In genomic region chr4:1357356-1358248, GRCh38 we compare ENCODE assay signal across 15 cellular contexts. TPM values are rescaled to one million over a fixed set of nuclear protein-coding genes. Genes with fewer than 3 reads are reported as not detected.
DNase-seq lines count a peak whose midpoint lies in the region; ATAC-seq and TF ChIP-seq lines count a peak whose summit lies in the region.
"Had no signal": no experiment of that assay in that cellular context is flagged by ENCODE, and none has a peak within 500 bp of the region (broad histone marks: within the 10 kb centered on the region; RNA-seq: fewer than 3 reads in every experiment).

No MANE protein-coding gene starts in this region.

- TF ChIP-seq CTCF in heart right ventricle (IDR thresholded peaks at IDR 0.05) (no peak), right atrium auricular region (IDR thresholded peaks at IDR 0.05) (no peak), Caco-2 (IDR thresholded peaks at IDR 0.05; ENCODE audit: insufficient read depth in 1 of 2, low read depth in 1 of 2, low read length in 1 of 2, severe bottlenecking in 1 of 2, unreplicated experiment in 1 of 2) (no peak)

- H3K36me3 Mint-ChIP-seq in stimulated activated naive B cell treated with anti-CD40 and anti-IgM and Interleukin-4, amounts not matched to agents 10 μg/mL and 1 μg/mL and 100 μg/mL, for 72 hours = peaks cover 20 to 24% of the 10 kb centered on the region in 2 donors
- peaks cover 14% of the 10 kb centered on the region for H3K36me3 Mint-ChIP-seq in Caco-2 (ENCODE audit: insufficient read depth, unreplicated experiment)

- ATAC-seq in heart right ventricle (peak; percentile 11 to 76 (median 34)), HG03280 (IDR thresholded peaks at IDR 0.05; ENCODE audit: unreplicated experiment) (no peak), HG03432 (IDR thresholded peaks at IDR 0.05; ENCODE audit: unreplicated experiment) (no peak)
- no peak for ATAC-seq in stimulated activated naive B cell treated with anti-CD40 and anti-IgM and Interleukin-4, amounts not matched to agents 10 μg/mL and 1 μg/mL and 100 μg/mL, for 72 hours (replicated peaks)

- H3K36me3 ChIP-seq in heart right ventricle (peaks cover 0 to 79% (median 8%) of the 10 kb centered on the region in 9 donors), right atrium auricular region (no peaks in the 10 kb centered on the region), Caco-2 (ENCODE audit: control insufficient read depth, insufficient read depth, low read length) (no peaks in the 10 kb centered on the region)
- H3K36me3 ChIP-seq: MG63 had no signal

- 90% methylated on average over 27 of the region's 27 CpGs for WGBS in heart right ventricle, 2 donors

- H3K27ac ChIP-seq in heart right ventricle (no peak overlapping the region), right atrium auricular region (no peak overlapping the region)

- H3K9me3 Mint-ChIP-seq in stimulated activated naive B cell treated with anti-CD40 and anti-IgM and Interleukin-4, amounts not matched to agents 10 μg/mL and 1 μg/mL and 100 μg/mL, for 72 hours = no peaks in the 10 kb centered on the region
- H3K9me3 Mint-ChIP-seq in Caco-2 (ENCODE audit: unreplicated experiment) = no peaks in the 10 kb centered on the region
- H3K9me3 Mint-ChIP-seq: CD4-positive, alpha-beta memory T cell had no signal

- H3K27me3 ChIP-seq in heart right ventricle = no peaks in the 10 kb centered on the region
- no peaks in the 10 kb centered on the region for H3K27me3 ChIP-seq in right atrium auricular region
- no peaks in the 10 kb centered on the region for H3K27me3 ChIP-seq in Caco-2 (replicated peaks; ENCODE audit: control insufficient read depth, insufficient read depth, low read length)
- H3K27me3 ChIP-seq: MG63 had no signal

- H3K4me3 ChIP-seq in heart right ventricle (no peak overlapping the region), right atrium auricular region (no peak overlapping the region), Caco-2 (ENCODE audit: low read depth, low read length) (no peak overlapping the region)
- H3K4me3 ChIP-seq: MG63 had no signal

- CTCF ChIA-PET in Caco-2 (lab: Charles Lee) = no interaction called here

- no TSS peak for BruUV-seq in Caco-2 (replicated peaks; lab: Mats Ljungman, UMichigan)

- H3K4me1 ChIP-seq in heart right ventricle (peaks cover 0 to 7% (median 0%) of the 10 kb centered on the region in 9 donors), right atrium auricular region (peaks cover 0 to 6% of the 10 kb centered on the region in 2 donors), Caco-2 (no peaks in the 10 kb centered on the region)

- no peaks in the 10 kb centered on the region for H3K27me3 Mint-ChIP-seq in stimulated activated naive B cell treated with anti-CD40 and anti-IgM and Interleukin-4, amounts not matched to agents 10 μg/mL and 1 μg/mL and 100 μg/mL, for 72 hours
- no peaks in the 10 kb centered on the region for H3K27me3 Mint-ChIP-seq in Caco-2 (ENCODE audit: insufficient read depth, unreplicated experiment)
- H3K27me3 Mint-ChIP-seq: CD4-positive, alpha-beta memory T cell had no signal

- H3K4me1 Mint-ChIP-seq in stimulated activated naive B cell treated with anti-CD40 and anti-IgM and Interleukin-4, amounts not matched to agents 10 μg/mL and 1 μg/mL and 100 μg/mL, for 72 hours = peaks cover 0 to 4% of the 10 kb centered on the region in 2 donors
- H3K4me1 Mint-ChIP-seq in Caco-2 (ENCODE audit: low read depth, unreplicated experiment) = no peaks in the 10 kb centered on the region

- H3K9me3 ChIP-seq in heart right ventricle (no peaks in the 10 kb centered on the region), right atrium auricular region (no peaks in the 10 kb centered on the region), Caco-2 (no peaks in the 10 kb centered on the region)
- H3K9me3 ChIP-seq: MG63 had no signal

- H3K27ac Mint-ChIP-seq in stimulated activated naive B cell treated with anti-CD40 and anti-IgM and Interleukin-4, amounts not matched to agents 10 μg/mL and 1 μg/mL and 100 μg/mL, for 72 hours = peak overlapping the region; percentile 17
- no peak overlapping the region for H3K27ac Mint-ChIP-seq in Caco-2 (ENCODE audit: unreplicated experiment)
- H3K27ac Mint-ChIP-seq: CD4-positive, alpha-beta memory T cell had no signal

- DNase-seq in heart right ventricle (peak; percentile 33 to 34), right atrium auricular region (ENCODE audit: low spot score) (no peak), cerebellar nuclear complex (lab: John Stamatoyannopoulos, UW) (peak; percentile 26 to 46), medulla oblongata (ENCODE audit: extremely low spot score) (peak; percentile 84), Caco-2 (no peak)
- DNase-seq in stimulated activated naive B cell treated with anti-CD40 and anti-IgM and Interleukin-4, amounts not matched to agents 10 μg/mL and 1 μg/mL and 100 μg/mL, for 72 hours = no peak
- DNase-seq: MG63, NCI-H187 treated with DMSO at 0.1 percent for 48 hours, NCI-H446, NCI-H774 had no signal

- POLR2A ChIA-PET in Caco-2 (lab: Charles Lee) = interaction anchor here (1.4 kb wide), 1 partner anchor 68 kb away, joined by 3 read pairs; the partner anchor contains the start of gene MAEA

- H3K4me3 Mint-ChIP-seq in stimulated activated naive B cell treated with anti-CD40 and anti-IgM and Interleukin-4, amounts not matched to agents 10 μg/mL and 1 μg/mL and 100 μg/mL, for 72 hours = no peak overlapping the region
- H3K4me3 Mint-ChIP-seq in Caco-2 (ENCODE audit: unreplicated experiment) = no peak overlapping the region
- H3K4me3 Mint-ChIP-seq: CD4-positive, alpha-beta memory T cell had no signal

- intact Hi-C loops in heart right ventricle (cut with DNase I) (loop anchor here in 9 of 10 donors (2.0 to 10.0 kb wide), 10 partner anchors 103 to 370 kb away; partner anchors contain the start of genes TACC3 (in 3 of the 9) and TMEM129 (in 3 of the 9)), Caco-2 (cut with micrococcal nuclease; ENCODE audit: unreplicated experiment) (no loop called here)

RNA-seq across cellular contexts. Expression of gene UVSSA, which starts 10.6 kb away (rescaled TPM):
- total RNA-seq in heart right ventricle (1 to 10 TPM; 5.2 to 8.3 (median 6.6) TPM), right atrium auricular region (1 to 10 TPM; 4.4 to 7.5 TPM), Caco-2 (2022) (26.3 and 27.4 TPM in 2 replicates)
- polyA plus RNA-seq in heart right ventricle = 10 to 100 TPM in 1 of 2 donors, 1 to 10 TPM in 1; 2.4 to 11.9 TPM

RNA-seq across cellular contexts. Expression of gene NKX1-1, which starts 48.6 kb away (rescaled TPM):
- total RNA-seq in heart right ventricle (not detected), right atrium auricular region (not detected), Caco-2 (2022) (not detected in 2 replicates)
- polyA plus RNA-seq in heart right ventricle = not detected
- total RNA-seq: CD4-positive, alpha-beta memory T cell; Daoy; H1 had no signal
- polyA plus RNA-seq: CD4-positive, alpha-beta memory T cell; H1 had no signal

Comparison
In these comparisons a context has a peak if more than half of its experiments do, and no peak if none do; other contexts are left out.
1. DNase-seq: peak in heart right ventricle (2 of 2), cerebellar nuclear complex (2 of 2) and medulla oblongata (single experiment); none in right atrium auricular region (single experiment), stimulated activated naive B cell treated with anti-CD40 and anti-IgM and Interleukin-4, amounts not matched to agents 10 μg/mL and 1 μg/mL and 100 μg/mL, for 72 hours (single experiment) and Caco-2 (0 of 2).
2. ATAC-seq: peak in heart right ventricle (8 of 8); none in stimulated activated naive B cell treated with anti-CD40 and anti-IgM and Interleukin-4, amounts not matched to agents 10 μg/mL and 1 μg/mL and 100 μg/mL, for 72 hours (0 of 2), HG03280 (single experiment) and HG03432 (single experiment).